In genomic region chr5:910769-911160, GRCh38 we compare ENCODE assay signal across 18 cellular contexts. TPM values are rescaled to one million over a fixed set of nuclear protein-coding genes. Genes with fewer than 3 reads are reported as not detected.
DNase-seq lines count a peak whose midpoint lies in the region; ATAC-seq, FAIRE-seq and TF ChIP-seq lines count a peak whose summit lies in the region.
"Had no signal": no experiment of that assay in that cellular context is flagged by ENCODE, and none has a peak within 500 bp of the region (broad histone marks: within the 10 kb centered on the region; RNA-seq: fewer than 3 reads in every experiment).

No MANE protein-coding gene starts in this region.

- TF ChIP-seq RAD21 in HCT116 (IDR thresholded peaks at IDR 0.05; ENCODE audit: low read depth) (no peak), H1 (IDR thresholded peaks at IDR 0.05 in 1 of 2, conservative IDR thresholded peaks at IDR 0.05 in 1 of 2; ENCODE audit: low read depth in 2 of 2, low read length in 2 of 2) (no peak)

- H3K27me3 ChIP-seq in breast epithelium (no peaks in the 10 kb centered on the region), HCT116 (ENCODE audit: insufficient read depth, low read length) (no peaks in the 10 kb centered on the region), H1 (replicated peaks in 1 of 4; ENCODE audit: control insufficient read depth in 3 of 4, extremely low read depth in 1 of 4, insufficient read depth in 3 of 4, low read length in 3 of 4) (no peaks in the 10 kb centered on the region), osteoblast (ENCODE audit: insufficient read depth, low read length) (no peaks in the 10 kb centered on the region)

- H3K23ac ChIP-seq in H1 (ENCODE audit: insufficient read length), result no peak overlapping the region

- H3K27ac Mint-ChIP-seq in MCF 10A (ENCODE audit: low read depth, unreplicated experiment), result peak overlapping the region; percentile 99

- ATAC-seq in HCT116 (no peak), HG03139 (IDR thresholded peaks at IDR 0.05; ENCODE audit: unreplicated experiment) (no peak)
- ATAC-seq: SK-N-SH treated with all-trans-retinoic acid at 6 μM for 48 hours had no signal

- H3K79me1 ChIP-seq in H1 (ENCODE audit: low read depth, low read length), result peaks cover 2% of the 10 kb centered on the region; the same call in 1 of the 2 replicates

- H4K91ac ChIP-seq in H1 (replicated peaks; ENCODE audit: insufficient read length, low read length), result no peak overlapping the region

- no peak overlapping the region for H2BK5ac ChIP-seq in H1 (ENCODE audit: low read depth, low read length)

- H4K8ac ChIP-seq in H1 (ENCODE audit: extremely low read depth, insufficient read depth, low read length), result peak overlapping the region; percentile 42; the same call in 1 of the 2 replicates

- intact Hi-C loops in MCF 10A (cut with micrococcal nuclease), result loop anchor here (10.0 kb wide), 1 partner anchor 436 kb away; no protein-coding TSS in a partner anchor
- intact Hi-C loops in breast epithelium (cut with DNase I; ENCODE audit: low total_unique reads), result loop anchor here (5.0 kb wide), 1 partner anchor 192 kb away; no protein-coding TSS in a partner anchor
- intact Hi-C loops in HCT116 (cut with micrococcal nuclease), result no loop called here

- no peak overlapping the region for H3K18ac ChIP-seq in H1 (ENCODE audit: extremely low read depth, low read length)

- no peak overlapping the region for H3K56ac ChIP-seq in H1 (replicated peaks; ENCODE audit: insufficient read length, low read depth, low read length)

- H2AK5ac ChIP-seq in H1 (ENCODE audit: low read depth, low read length), result no peak overlapping the region

- H3K4me3 ChIP-seq in breast epithelium, result no peak overlapping the region
- no peak overlapping the region for H3K4me3 ChIP-seq in HCT116 (replicated peaks in 1 of 2; ENCODE audit: low read depth in 1 of 2, low read length in 2 of 2)
- H3K4me3 ChIP-seq in H1 (ENCODE audit: extremely low read depth in 1 of 4, insufficient read depth in 2 of 4, low read depth in 3 of 4, low read length in 4 of 4), result no peak overlapping the region
- no peak overlapping the region for H3K4me3 ChIP-seq in osteoblast (ENCODE audit: insufficient read depth, low read length)

- no peak for FAIRE-seq in H1 (lab: Jason Lieb, UNC)
- FAIRE-seq: H54, HTR-8/SVneo had no signal

- H4K5ac ChIP-seq in H1 (ENCODE audit: insufficient read length, low read depth, low read length), result no peak overlapping the region

- no peak overlapping the region for H3K4ac ChIP-seq in H1 (replicated peaks; ENCODE audit: insufficient read length, low read depth, low read length)

- H2AFZ ChIP-seq in HCT116 (ENCODE audit: low read depth, low read length, poor library complexity, severe bottlenecking) (no peak overlapping the region), H1 (ENCODE audit: low read length) (no peak overlapping the region), osteoblast (ENCODE audit: low read length) (no peak overlapping the region)

- peaks cover 64% of the 10 kb centered on the region for H3K36me3 Mint-ChIP-seq in MCF 10A (ENCODE audit: insufficient read depth, unreplicated experiment)

- TF ChIP-seq CTCF in MCF 10A (IDR thresholded peaks at IDR 0.05; ENCODE audit: unreplicated experiment) (no peak), breast epithelium (IDR thresholded peaks at IDR 0.05) (no peak), HCT116 (IDR thresholded peaks at IDR 0.05 in 2 of 3, conservative IDR thresholded peaks at IDR 0.05 in 1 of 3; ENCODE audit: borderline replicate concordance in 1 of 3, insufficient read depth in 1 of 3, low read depth in 2 of 3, low read length in 2 of 3) (no peak), H1 (IDR thresholded peaks at IDR 0.05; ENCODE audit: control extremely low read depth in 1 of 3, insufficient read depth in 1 of 3, low read depth in 1 of 3, low read length in 3 of 3) (no peak), osteoblast (IDR thresholded peaks at IDR 0.05; ENCODE audit: extremely low read depth, low read depth, low read length) (no peak)

- CTCF ChIA-PET in MCF 10A (lab: Yijun Ruan, JAX) (interaction anchor here (0.6 kb wide), 1 partner anchor 24 kb away, joined by 3 read pairs; no protein-coding TSS in a partner anchor), HCT116 (lab: Charles Lee) (no interaction called here), H1 (lab: Charles Lee; ENCODE audit: partially characterized antibody) (interaction anchor here (0.5 kb wide), 1 partner anchor 14 kb away, joined by 4 read pairs; no protein-coding TSS in a partner anchor)

- no peak for TF ChIP-seq POLR2A in breast epithelium (IDR thresholded peaks at IDR 0.05)
- TF ChIP-seq POLR2A in HCT116 (IDR thresholded peaks at IDR 0.05; ENCODE audit: borderline replicate concordance, extremely low read depth, insufficient read depth, insufficient read length), result no peak
- no peak for TF ChIP-seq POLR2A in H1 (IDR thresholded peaks at IDR 0.05; ENCODE audit: control extremely low read depth in 1 of 2, low read depth in 2 of 2, low read length in 2 of 2)

- H3K23me2 ChIP-seq in H1 (ENCODE audit: low read depth, low read length), result no peaks in the 10 kb centered on the region

- no peaks in the 10 kb centered on the region for H3K9me3 ChIP-seq in breast epithelium
- no peaks in the 10 kb centered on the region for H3K9me3 ChIP-seq in HCT116 (ENCODE audit: control insufficient read depth in 1 of 2, insufficient read depth in 1 of 2, low read depth in 1 of 2, low read length in 2 of 2)
- no peaks in the 10 kb centered on the region for H3K9me3 ChIP-seq in H1 (ENCODE audit: insufficient read depth in 2 of 2, low read depth in 1 of 2, low read length in 1 of 2)
- H3K9me3 ChIP-seq in osteoblast (ENCODE audit: low read depth, low read length), result no peaks in the 10 kb centered on the region

- no peaks in the 10 kb centered on the region for H3K27me3 Mint-ChIP-seq in MCF 10A (ENCODE audit: insufficient read depth, unreplicated experiment)

- no peak overlapping the region for H3K14ac ChIP-seq in H1 (ENCODE audit: insufficient read length)

- H2BK15ac ChIP-seq in H1 (ENCODE audit: low read length), result no peak overlapping the region

- H4K20me1 ChIP-seq in HCT116 (ENCODE audit: insufficient read depth), result peaks cover 6% of the 10 kb centered on the region; the same call in 1 of the 2 replicates
- H4K20me1 ChIP-seq in H1 (replicated peaks in 1 of 2; ENCODE audit: control insufficient read depth in 1 of 2, insufficient read depth in 2 of 2, low read length in 2 of 2), result peaks cover 7 to 15% of the 10 kb centered on the region in 2 experiments
- no peaks in the 10 kb centered on the region for H4K20me1 ChIP-seq in osteoblast (ENCODE audit: insufficient read depth, low read length)

- peaks cover 16% of the 10 kb centered on the region for H3K79me2 ChIP-seq in HCT116 (ENCODE audit: insufficient read depth, low read length)
- no peaks in the 10 kb centered on the region for H3K79me2 ChIP-seq in H1 (ENCODE audit: control insufficient read depth in 1 of 2, insufficient read depth in 2 of 2, low read length in 2 of 2)
- no peaks in the 10 kb centered on the region for H3K79me2 ChIP-seq in osteoblast (ENCODE audit: insufficient read depth, low read length)

- RAD21 ChIA-PET in HCT116 (lab: Charles Lee; ENCODE audit: low non-redundant PET in 1 of 2, low total read pairs in 2 of 2, uncharacterized antibody in 2 of 2, unreplicated experiment in 2 of 2), result no interaction called here

- peak overlapping the region; percentile 20; the same call in 1 of the 2 replicates for H3K9ac ChIP-seq in HCT116 (ENCODE audit: low read length)
- no peak overlapping the region for H3K9ac ChIP-seq in H1 (replicated peaks in 1 of 4; ENCODE audit: extremely low read depth in 1 of 4, low read depth in 3 of 4, low read length in 3 of 4)

- H2BK12ac ChIP-seq in H1 (ENCODE audit: low read depth, low read length), result no peak overlapping the region

- H3K36me3 ChIP-seq in breast epithelium (no peaks in the 10 kb centered on the region), HCT116 (ENCODE audit: control insufficient read depth in 1 of 2, insufficient read depth in 2 of 2, low read length in 2 of 2) (peaks cover 21 to 45% of the 10 kb centered on the region in 2 experiments), H1 (ENCODE audit: control insufficient read depth in 2 of 4, insufficient read depth in 4 of 4, low read length in 3 of 4) (peaks cover 33 to 70% (median 62%) of the 10 kb centered on the region in 4 experiments), osteoblast (ENCODE audit: insufficient read depth, low read length) (peaks cover 14% of the 10 kb centered on the region)

- DNase-seq in MCF 10A (ENCODE audit: unreplicated experiment), result no peak
- DNase-seq in breast epithelium (ENCODE audit: low spot score in 2 of 2), result no peak
- DNase-seq in HCT116 (ENCODE audit: low read depth, low spot score), result no peak
- DNase-seq in H1 (ENCODE audit: low read depth in 1 of 2, low spot score in 2 of 2), result no peak
- DNase-seq in osteoblast (ENCODE audit: insufficient read length, low spot score, missing footprints), result no peak
- no peak for DNase-seq in OCI-M1 (lab: John Stamatoyannopoulos, UW)
- no peak for DNase-seq in activated CD4-positive, CD25-positive, alpha-beta regulatory T cell (lab: John Stamatoyannopoulos, UW)
- DNase-seq: IMR-90, NCI-H1048, NCI-H1436, NCI-H187 treated with DMSO at 0.1 percent for 48 hours, NCI-H2107, NCI-H446 treated with DMSO at 0.1 percent for 48 hours, NCI-H526 treated with DMSO at 0.1 percent for 48 hours had no signal

- TF ChIP-seq EP300 in H1 (IDR thresholded peaks at IDR 0.05; ENCODE audit: borderline replicate concordance in 1 of 2, low read depth in 2 of 2, low read length in 2 of 2), result no peak

- H3K4me2 ChIP-seq in HCT116 (ENCODE audit: low read length), result no peak overlapping the region
- no peak overlapping the region for H3K4me2 ChIP-seq in H1 (ENCODE audit: insufficient read depth in 1 of 2, low read depth in 2 of 2, low read length in 2 of 2)
- H3K4me2 ChIP-seq in osteoblast (ENCODE audit: insufficient read depth, low read length), result no peak overlapping the region

- WGBS in H1 (ENCODE audit: extremely low coverage in 1 of 2, insufficient coverage in 1 of 2, insufficient read length in 1 of 2, insufficient replicate concordance in 2 of 2, low coverage in 1 of 2, low lambda C conversion rate in 2 of 2, missing lambda C conversion rate in 1 of 2), 2 experiments, result 90% methylated on average over 7 of the region's 7 CpGs; no CpG with 5 or more reads in 1 of the 2 experiments

- no peaks in the 10 kb centered on the region for H3K9me2 ChIP-seq in HCT116 (ENCODE audit: insufficient read depth)

- no peaks in the 10 kb centered on the region for H3K9me3 Mint-ChIP-seq in MCF 10A (ENCODE audit: unreplicated experiment)

- no peak overlapping the region for H3K27ac ChIP-seq in breast epithelium
- H3K27ac ChIP-seq in HCT116 (ENCODE audit: low read depth, low read length), result no peak overlapping the region
- H3K27ac ChIP-seq in H1 (ENCODE audit: low read depth, low read length), result no peak overlapping the region
- H3K27ac ChIP-seq in osteoblast (ENCODE audit: low read depth, low read length), result peak overlapping the region; percentile 99

- peaks cover 43% of the 10 kb centered on the region for H3K4me1 Mint-ChIP-seq in MCF 10A (ENCODE audit: insufficient read depth, unreplicated experiment)

- H3K4me3 Mint-ChIP-seq in MCF 10A (ENCODE audit: unreplicated experiment), result no peak overlapping the region

- no TSS peak for BruUV-seq in MCF 10A (replicated peaks; lab: Mats Ljungman, UMichigan)
- no TSS peak for BruUV-seq in HCT116 (replicated peaks; lab: Mats Ljungman, UMichigan)

- H2BK120ac ChIP-seq in H1 (replicated peaks; ENCODE audit: low read depth, low read length), result no peak overlapping the region

- H3K4me1 ChIP-seq in breast epithelium (no peaks in the 10 kb centered on the region), HCT116 (ENCODE audit: control insufficient read depth in 1 of 2, insufficient read depth in 2 of 2, low read length in 2 of 2) (peaks cover 15 to 31% of the 10 kb centered on the region in 2 experiments), H1 (replicated peaks in 1 of 4; ENCODE audit: control insufficient read depth in 3 of 4, insufficient read depth in 4 of 4, low read length in 3 of 4) (no peaks in the 10 kb centered on the region), osteoblast (ENCODE audit: insufficient read depth, low read length) (peaks cover 11% of the 10 kb centered on the region)

- POLR2A ChIA-PET in MCF 10A (lab: Yijun Ruan, JAX), result no interaction called here
- POLR2A ChIA-PET in HCT116 (lab: Charles Lee), result no interaction called here
- POLR2A ChIA-PET in H1 (lab: Charles Lee; ENCODE audit: partially characterized antibody), result no interaction called here

- no peak overlapping the region for H2BK20ac ChIP-seq in H1 (ENCODE audit: low read length)

RNA-seq across cellular contexts. Expression of gene TRIP13, which starts 18.1 kb away (rescaled TPM):
- 13.7 and 21.4 TPM in 2 replicates for total RNA-seq in MCF 10A (2022)
- 1 to 10 TPM in 2 of 3 donors, under 1 TPM in 1; 0.96 to 2.3 (median 1.5) TPM for total RNA-seq in breast epithelium
- 45.0 TPM for total RNA-seq in HCT116 (2021; ENCODE audit: unreplicated experiment)
- polyA plus RNA-seq in HCT116 (2012), result 18.0 and 29.3 TPM in 2 replicates
- total RNA-seq in H1 (2021; fragmentation: NEBNext Ultra II Directional; extraction: Animal tissue kit (Norgen Biotek cat#: 25700)), result 34.5 and 39.2 TPM in 2 replicates
- polyA plus RNA-seq in H1 (2011; rRNA removed), result 17.9 and 20.0 TPM in 2 replicates
- polyA plus RNA-seq in H1 (2011; cell fraction: cytosol; rRNA removed), result 28.8 TPM
- 27.0 TPM for polyA plus RNA-seq in H1 (2011; cell fraction: nucleus; rRNA removed)
- 26.9 to 37.9 TPM (median 33.7 TPM) in 4 replicates for polyA plus RNA-seq in H1 (2012, experiment 1 of 2)
- polyA plus RNA-seq in H1 (2012, experiment 2 of 2), result 13.1 TPM
- polyA plus RNA-seq in H1 (2013, experiment 1 of 2), result 33.0 TPM
- 33.3 TPM for polyA plus RNA-seq in H1 (2013, experiment 2 of 2)
- 29.1 and 53.1 TPM in 2 replicates for polyA minus RNA-seq in H1 (2011; rRNA and poly(A)+ RNA removed)
- 20.4 TPM for polyA minus RNA-seq in H1 (2011; cell fraction: cytosol; rRNA and poly(A)+ RNA removed)
- 24.3 TPM for polyA minus RNA-seq in H1 (2011; cell fraction: nucleus; rRNA and poly(A)+ RNA removed)
- 3.8 and 4.0 TPM in 2 replicates for total RNA-seq in osteoblast

RNA-seq across cellular contexts. Expression of gene BRD9, which starts 18.2 kb away (rescaled TPM):
- total RNA-seq in MCF 10A (2022) (44.9 and 48.9 TPM in 2 replicates), breast epithelium (10 to 100 TPM; 33.3 to 44.6 (median 36.1) TPM), HCT116 (2021; ENCODE audit: unreplicated experiment) (54.6 TPM), osteoblast (29.8 and 35.8 TPM in 2 replicates)
- polyA plus RNA-seq in HCT116 (2012), result 33.0 and 35.4 TPM in 2 replicates
- 46.5 and 49.4 TPM in 2 replicates for total RNA-seq in H1 (2021; fragmentation: NEBNext Ultra II Directional; extraction: Animal tissue kit (Norgen Biotek cat#: 25700))
- 9.3 and 16.2 TPM in 2 replicates for polyA plus RNA-seq in H1 (2011; rRNA removed)
- polyA plus RNA-seq in H1 (2011; cell fraction: cytosol; rRNA removed), result 17.0 TPM
- 50.5 TPM for polyA plus RNA-seq in H1 (2011; cell fraction: nucleus; rRNA removed)
- polyA plus RNA-seq in H1 (2012, experiment 1 of 2), result 36.8 to 40.3 TPM (median 39.2 TPM) in 4 replicates
- polyA plus RNA-seq in H1 (2012, experiment 2 of 2), result 14.0 TPM
- polyA plus RNA-seq in H1 (2013, experiment 1 of 2), result 29.3 TPM
- 26.5 TPM for polyA plus RNA-seq in H1 (2013, experiment 2 of 2)
- polyA minus RNA-seq in H1 (2011; rRNA and poly(A)+ RNA removed), result 22.4 and 30.0 TPM in 2 replicates
- 18.1 TPM for polyA minus RNA-seq in H1 (2011; cell fraction: cytosol; rRNA and poly(A)+ RNA removed)
- 48.6 TPM for polyA minus RNA-seq in H1 (2011; cell fraction: nucleus; rRNA and poly(A)+ RNA removed)

RNA-seq across cellular contexts. Expression of gene ZDHHC11, which starts 60.0 kb away (rescaled TPM):
- total RNA-seq in MCF 10A (2022) (2.0 and 7.0 TPM in 2 replicates), breast epithelium (10 to 100 TPM in 1 of 3 donors, 1 to 10 TPM in 2; 3.0 to 11.3 (median 9.5) TPM), HCT116 (2021; ENCODE audit: unreplicated experiment) (17.0 TPM), osteoblast (1.2 and 1.8 TPM in 2 replicates)
- 7.7 and 8.7 TPM in 2 replicates for polyA plus RNA-seq in HCT116 (2012)
- total RNA-seq in H1 (2021; fragmentation: NEBNext Ultra II Directional; extraction: Animal tissue kit (Norgen Biotek cat#: 25700)), result 16.6 and 19.8 TPM in 2 replicates
- 4.7 and 10.8 TPM in 2 replicates for polyA plus RNA-seq in H1 (2011; rRNA removed)
- 4.3 TPM for polyA plus RNA-seq in H1 (2011; cell fraction: cytosol; rRNA removed)
- polyA plus RNA-seq in H1 (2011; cell fraction: nucleus; rRNA removed), result 78.4 TPM
- 27.8 to 38.5 TPM (median 36.1 TPM) in 4 replicates for polyA plus RNA-seq in H1 (2012, experiment 1 of 2)
- 2.5 TPM for polyA plus RNA-seq in H1 (2012, experiment 2 of 2)
- 6.1 TPM for polyA plus RNA-seq in H1 (2013, experiment 1 of 2)
- polyA plus RNA-seq in H1 (2013, experiment 2 of 2), result 5.6 TPM
- 16.1 and 19.7 TPM in 2 replicates for polyA minus RNA-seq in H1 (2011; rRNA and poly(A)+ RNA removed)
- polyA minus RNA-seq in H1 (2011; cell fraction: cytosol; rRNA and poly(A)+ RNA removed), result 14.1 TPM
- 35.3 TPM for polyA minus RNA-seq in H1 (2011; cell fraction: nucleus; rRNA and poly(A)+ RNA removed)
